Comparison of ENCODE assay signal across 1 cellular context in the genomic region with DNA sequence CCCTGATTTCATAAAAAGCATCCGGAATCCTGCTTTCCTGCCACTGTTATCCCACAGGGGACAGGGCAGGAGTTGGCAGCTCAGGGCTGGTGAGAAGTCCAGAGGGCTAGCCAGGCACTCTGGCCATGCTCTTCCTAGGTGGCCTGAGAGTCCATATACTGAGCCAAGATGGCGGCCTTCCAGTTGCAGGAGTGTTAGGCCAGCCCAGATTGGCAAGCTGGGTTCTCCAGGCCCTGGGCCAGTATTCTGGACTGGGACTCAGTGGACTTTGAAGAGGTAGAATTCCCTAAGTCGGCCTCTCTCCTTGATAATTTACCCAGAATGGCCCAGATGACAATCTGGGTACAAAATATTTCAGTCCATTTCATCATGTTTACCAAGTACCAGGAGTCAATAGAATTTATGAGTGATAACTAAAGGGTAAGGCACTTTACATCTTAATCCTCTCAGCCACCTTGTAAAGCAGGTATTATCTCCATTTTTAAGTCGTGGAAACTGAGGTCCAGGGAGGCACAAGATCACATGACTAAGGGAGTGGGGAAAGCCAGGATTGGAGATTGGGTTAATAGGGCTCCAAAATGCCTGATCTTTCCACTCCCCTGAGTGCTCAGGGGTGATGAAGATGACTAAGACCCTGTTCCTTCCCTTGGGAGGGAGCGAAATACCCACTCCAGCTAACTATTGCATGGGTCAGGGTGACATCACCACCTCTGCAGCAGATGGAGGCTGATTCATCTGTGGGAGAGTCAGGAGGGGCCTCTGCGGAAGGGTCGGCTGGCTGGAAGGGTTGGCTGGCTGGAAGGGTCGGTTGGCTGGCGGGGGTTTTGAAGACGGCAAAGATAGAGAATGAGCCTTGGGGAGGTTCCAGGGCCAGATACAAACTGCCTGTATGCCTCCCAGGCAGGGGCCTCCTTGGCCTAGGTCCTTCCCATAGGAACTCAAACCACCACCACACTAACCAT.
TF ChIP-seq lines count a peak whose summit lies in the region.

No MANE protein-coding gene starts in this region.

TF ChIP-seq in K562, 482 proteins besides CTCF, POLR2A, EP300 and RAD21 (continues in another document):
- TF ChIP-seq ZNF764 (CRISPR knock-in tag; IDR thresholded peaks at IDR 0.05; ENCODE audit: low read depth): no peak
- no peak for TF ChIP-seq MBD2 (IDR thresholded peaks at IDR 0.05; ENCODE audit: borderline replicate concordance, low read depth)
- TF ChIP-seq SAFB2 (IDR thresholded peaks at IDR 0.05; ENCODE audit: borderline replicate concordance, low read depth, low read length, severe bottlenecking): no peak
- TF ChIP-seq SMAD4 (CRISPR knock-in tag; conservative IDR thresholded peaks at IDR 0.05): peak; percentile 56
- TF ChIP-seq, protein P1, sequence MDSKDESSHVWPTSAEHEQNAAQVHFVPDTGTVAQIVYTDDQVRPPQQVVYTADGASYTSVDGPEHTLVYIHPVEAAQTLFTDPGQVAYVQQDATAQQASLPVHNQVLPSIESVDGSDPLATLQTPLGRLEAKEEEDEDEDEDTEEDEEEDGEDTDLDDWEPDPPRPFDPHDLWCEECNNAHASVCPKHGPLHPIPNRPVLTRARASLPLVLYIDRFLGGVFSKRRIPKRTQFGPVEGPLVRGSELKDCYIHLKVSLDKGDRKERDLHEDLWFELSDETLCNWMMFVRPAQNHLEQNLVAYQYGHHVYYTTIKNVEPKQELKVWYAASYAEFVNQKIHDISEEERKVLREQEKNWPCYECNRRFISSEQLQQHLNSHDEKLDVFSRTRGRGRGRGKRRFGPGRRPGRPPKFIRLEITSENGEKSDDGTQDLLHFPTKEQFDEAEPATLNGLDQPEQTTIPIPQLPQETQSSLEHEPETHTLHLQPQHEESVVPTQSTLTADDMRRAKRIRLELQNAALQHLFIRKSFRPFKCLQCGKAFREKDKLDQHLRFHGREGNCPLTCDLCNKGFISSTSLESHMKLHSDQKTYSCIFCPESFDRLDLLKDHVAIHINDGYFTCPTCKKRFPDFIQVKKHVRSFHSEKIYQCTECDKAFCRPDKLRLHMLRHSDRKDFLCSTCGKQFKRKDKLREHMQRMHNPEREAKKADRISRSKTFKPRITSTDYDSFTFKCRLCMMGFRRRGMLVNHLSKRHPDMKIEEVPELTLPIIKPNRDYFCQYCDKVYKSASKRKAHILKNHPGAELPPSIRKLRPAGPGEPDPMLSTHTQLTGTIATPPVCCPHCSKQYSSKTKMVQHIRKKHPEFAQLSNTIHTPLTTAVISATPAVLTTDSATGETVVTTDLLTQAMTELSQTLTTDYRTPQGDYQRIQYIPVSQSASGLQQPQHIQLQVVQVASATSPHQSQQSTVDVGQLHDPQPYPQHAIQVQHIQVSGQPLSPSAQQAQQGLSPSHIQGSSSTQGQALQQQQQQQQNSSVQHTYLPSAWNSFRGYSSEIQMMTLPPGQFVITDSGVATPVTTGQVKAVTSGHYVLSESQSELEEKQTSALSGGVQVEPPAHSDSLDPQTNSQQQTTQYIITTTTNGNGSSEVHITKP (IDR thresholded peaks at IDR 0.05; ENCODE audit: partially characterized antibody): peak; percentile 20
- peak; percentile 53; the same call in 1 of the 2 replicates for TF ChIP-seq CEBPB (tag; IDR thresholded peaks at IDR 0.05)
- no peak for TF ChIP-seq ETV6 (IDR thresholded peaks at IDR 0.05; ENCODE audit: borderline replicate concordance in 1 of 2, low read depth in 2 of 2, low read length in 1 of 2)
- no peak for TF ChIP-seq ETV6 (CRISPR knock-in tag; IDR thresholded peaks at IDR 0.05; ENCODE audit: borderline replicate concordance)
- TF ChIP-seq RCOR1 (IDR thresholded peaks at IDR 0.05; ENCODE audit: borderline replicate concordance in 1 of 2, low read depth in 2 of 2, low read length in 2 of 2): no peak
- no peak for TF ChIP-seq ZBED1 (IDR thresholded peaks at IDR 0.05)
- TF ChIP-seq, protein P2, sequence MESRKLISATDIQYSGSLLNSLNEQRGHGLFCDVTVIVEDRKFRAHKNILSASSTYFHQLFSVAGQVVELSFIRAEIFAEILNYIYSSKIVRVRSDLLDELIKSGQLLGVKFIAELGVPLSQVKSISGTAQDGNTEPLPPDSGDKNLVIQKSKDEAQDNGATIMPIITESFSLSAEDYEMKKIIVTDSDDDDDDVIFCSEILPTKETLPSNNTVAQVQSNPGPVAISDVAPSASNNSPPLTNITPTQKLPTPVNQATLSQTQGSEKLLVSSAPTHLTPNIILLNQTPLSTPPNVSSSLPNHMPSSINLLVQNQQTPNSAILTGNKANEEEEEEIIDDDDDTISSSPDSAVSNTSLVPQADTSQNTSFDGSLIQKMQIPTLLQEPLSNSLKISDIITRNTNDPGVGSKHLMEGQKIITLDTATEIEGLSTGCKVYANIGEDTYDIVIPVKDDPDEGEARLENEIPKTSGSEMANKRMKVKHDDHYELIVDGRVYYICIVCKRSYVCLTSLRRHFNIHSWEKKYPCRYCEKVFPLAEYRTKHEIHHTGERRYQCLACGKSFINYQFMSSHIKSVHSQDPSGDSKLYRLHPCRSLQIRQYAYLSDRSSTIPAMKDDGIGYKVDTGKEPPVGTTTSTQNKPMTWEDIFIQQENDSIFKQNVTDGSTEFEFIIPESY (CRISPR knock-in tag; IDR thresholded peaks at IDR 0.05): no peak
- no peak for TF ChIP-seq FIP1L1 (IDR thresholded peaks at IDR 0.05; ENCODE audit: low read depth, low read length, poor library complexity, severe bottlenecking)
- TF ChIP-seq HMG20B (CRISPR knock-in tag; IDR thresholded peaks at IDR 0.05): no peak
- TF ChIP-seq NFE2 (IDR thresholded peaks at IDR 0.05; ENCODE audit: low read depth): peak; percentile 40; the same call in 1 of the 2 replicates
- no peak for TF ChIP-seq MTA2 (IDR thresholded peaks at IDR 0.05; ENCODE audit: low read depth)
- TF ChIP-seq ESRRA (IDR thresholded peaks at IDR 0.05; ENCODE audit: borderline replicate concordance, low read depth): no peak
- no peak for TF ChIP-seq CBX8 (IDR thresholded peaks at IDR 0.05; ENCODE audit: borderline replicate concordance, extremely low read depth, low read depth, low read length, poor library complexity, severe bottlenecking)
- no peak for TF ChIP-seq ZFP36 (IDR thresholded peaks at IDR 0.05; ENCODE audit: low read depth, low read length, partially characterized antibody)
- no peak for TF ChIP-seq POU5F1 (IDR thresholded peaks at IDR 0.05; ENCODE audit: borderline replicate concordance, low read depth, low read length, partially characterized antibody)
- TF ChIP-seq DACH1 (IDR thresholded peaks at IDR 0.05; ENCODE audit: partially characterized antibody): no peak
- no peak for TF ChIP-seq CCNT2 (IDR thresholded peaks at IDR 0.05; ENCODE audit: borderline replicate concordance, extremely low read depth, insufficient read length, low read depth, low read length)
- TF ChIP-seq DIDO1 (tag; IDR thresholded peaks at IDR 0.05; ENCODE audit: low read depth): no peak
- TF ChIP-seq, protein P3, sequence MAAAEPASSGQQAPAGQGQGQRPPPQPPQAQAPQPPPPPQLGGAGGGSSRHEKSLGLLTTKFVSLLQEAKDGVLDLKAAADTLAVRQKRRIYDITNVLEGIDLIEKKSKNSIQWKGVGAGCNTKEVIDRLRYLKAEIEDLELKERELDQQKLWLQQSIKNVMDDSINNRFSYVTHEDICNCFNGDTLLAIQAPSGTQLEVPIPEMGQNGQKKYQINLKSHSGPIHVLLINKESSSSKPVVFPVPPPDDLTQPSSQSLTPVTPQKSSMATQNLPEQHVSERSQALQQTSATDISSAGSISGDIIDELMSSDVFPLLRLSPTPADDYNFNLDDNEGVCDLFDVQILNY (CRISPR knock-in tag; IDR thresholded peaks at IDR 0.05): no peak
- TF ChIP-seq CREB1 (IDR thresholded peaks at IDR 0.05): no peak
- no peak for TF ChIP-seq CREB1 (CRISPR knock-in tag; IDR thresholded peaks at IDR 0.05)
- TF ChIP-seq ATF7 (IDR thresholded peaks at IDR 0.05): peak; percentile 94
- no peak for TF ChIP-seq HDGF (IDR thresholded peaks at IDR 0.05)
- TF ChIP-seq FOXK1 (CRISPR knock-in tag; IDR thresholded peaks at IDR 0.05; ENCODE audit: borderline replicate concordance): 0 out of 2 replicates have a peak, but pooled peaks have one; percentile 25
- TF ChIP-seq DNMT1 (IDR thresholded peaks at IDR 0.05): no peak
- no peak for TF ChIP-seq ZFP30 (CRISPR knock-in tag; IDR thresholded peaks at IDR 0.05; ENCODE audit: borderline replicate concordance)
- TF ChIP-seq, protein P4, sequence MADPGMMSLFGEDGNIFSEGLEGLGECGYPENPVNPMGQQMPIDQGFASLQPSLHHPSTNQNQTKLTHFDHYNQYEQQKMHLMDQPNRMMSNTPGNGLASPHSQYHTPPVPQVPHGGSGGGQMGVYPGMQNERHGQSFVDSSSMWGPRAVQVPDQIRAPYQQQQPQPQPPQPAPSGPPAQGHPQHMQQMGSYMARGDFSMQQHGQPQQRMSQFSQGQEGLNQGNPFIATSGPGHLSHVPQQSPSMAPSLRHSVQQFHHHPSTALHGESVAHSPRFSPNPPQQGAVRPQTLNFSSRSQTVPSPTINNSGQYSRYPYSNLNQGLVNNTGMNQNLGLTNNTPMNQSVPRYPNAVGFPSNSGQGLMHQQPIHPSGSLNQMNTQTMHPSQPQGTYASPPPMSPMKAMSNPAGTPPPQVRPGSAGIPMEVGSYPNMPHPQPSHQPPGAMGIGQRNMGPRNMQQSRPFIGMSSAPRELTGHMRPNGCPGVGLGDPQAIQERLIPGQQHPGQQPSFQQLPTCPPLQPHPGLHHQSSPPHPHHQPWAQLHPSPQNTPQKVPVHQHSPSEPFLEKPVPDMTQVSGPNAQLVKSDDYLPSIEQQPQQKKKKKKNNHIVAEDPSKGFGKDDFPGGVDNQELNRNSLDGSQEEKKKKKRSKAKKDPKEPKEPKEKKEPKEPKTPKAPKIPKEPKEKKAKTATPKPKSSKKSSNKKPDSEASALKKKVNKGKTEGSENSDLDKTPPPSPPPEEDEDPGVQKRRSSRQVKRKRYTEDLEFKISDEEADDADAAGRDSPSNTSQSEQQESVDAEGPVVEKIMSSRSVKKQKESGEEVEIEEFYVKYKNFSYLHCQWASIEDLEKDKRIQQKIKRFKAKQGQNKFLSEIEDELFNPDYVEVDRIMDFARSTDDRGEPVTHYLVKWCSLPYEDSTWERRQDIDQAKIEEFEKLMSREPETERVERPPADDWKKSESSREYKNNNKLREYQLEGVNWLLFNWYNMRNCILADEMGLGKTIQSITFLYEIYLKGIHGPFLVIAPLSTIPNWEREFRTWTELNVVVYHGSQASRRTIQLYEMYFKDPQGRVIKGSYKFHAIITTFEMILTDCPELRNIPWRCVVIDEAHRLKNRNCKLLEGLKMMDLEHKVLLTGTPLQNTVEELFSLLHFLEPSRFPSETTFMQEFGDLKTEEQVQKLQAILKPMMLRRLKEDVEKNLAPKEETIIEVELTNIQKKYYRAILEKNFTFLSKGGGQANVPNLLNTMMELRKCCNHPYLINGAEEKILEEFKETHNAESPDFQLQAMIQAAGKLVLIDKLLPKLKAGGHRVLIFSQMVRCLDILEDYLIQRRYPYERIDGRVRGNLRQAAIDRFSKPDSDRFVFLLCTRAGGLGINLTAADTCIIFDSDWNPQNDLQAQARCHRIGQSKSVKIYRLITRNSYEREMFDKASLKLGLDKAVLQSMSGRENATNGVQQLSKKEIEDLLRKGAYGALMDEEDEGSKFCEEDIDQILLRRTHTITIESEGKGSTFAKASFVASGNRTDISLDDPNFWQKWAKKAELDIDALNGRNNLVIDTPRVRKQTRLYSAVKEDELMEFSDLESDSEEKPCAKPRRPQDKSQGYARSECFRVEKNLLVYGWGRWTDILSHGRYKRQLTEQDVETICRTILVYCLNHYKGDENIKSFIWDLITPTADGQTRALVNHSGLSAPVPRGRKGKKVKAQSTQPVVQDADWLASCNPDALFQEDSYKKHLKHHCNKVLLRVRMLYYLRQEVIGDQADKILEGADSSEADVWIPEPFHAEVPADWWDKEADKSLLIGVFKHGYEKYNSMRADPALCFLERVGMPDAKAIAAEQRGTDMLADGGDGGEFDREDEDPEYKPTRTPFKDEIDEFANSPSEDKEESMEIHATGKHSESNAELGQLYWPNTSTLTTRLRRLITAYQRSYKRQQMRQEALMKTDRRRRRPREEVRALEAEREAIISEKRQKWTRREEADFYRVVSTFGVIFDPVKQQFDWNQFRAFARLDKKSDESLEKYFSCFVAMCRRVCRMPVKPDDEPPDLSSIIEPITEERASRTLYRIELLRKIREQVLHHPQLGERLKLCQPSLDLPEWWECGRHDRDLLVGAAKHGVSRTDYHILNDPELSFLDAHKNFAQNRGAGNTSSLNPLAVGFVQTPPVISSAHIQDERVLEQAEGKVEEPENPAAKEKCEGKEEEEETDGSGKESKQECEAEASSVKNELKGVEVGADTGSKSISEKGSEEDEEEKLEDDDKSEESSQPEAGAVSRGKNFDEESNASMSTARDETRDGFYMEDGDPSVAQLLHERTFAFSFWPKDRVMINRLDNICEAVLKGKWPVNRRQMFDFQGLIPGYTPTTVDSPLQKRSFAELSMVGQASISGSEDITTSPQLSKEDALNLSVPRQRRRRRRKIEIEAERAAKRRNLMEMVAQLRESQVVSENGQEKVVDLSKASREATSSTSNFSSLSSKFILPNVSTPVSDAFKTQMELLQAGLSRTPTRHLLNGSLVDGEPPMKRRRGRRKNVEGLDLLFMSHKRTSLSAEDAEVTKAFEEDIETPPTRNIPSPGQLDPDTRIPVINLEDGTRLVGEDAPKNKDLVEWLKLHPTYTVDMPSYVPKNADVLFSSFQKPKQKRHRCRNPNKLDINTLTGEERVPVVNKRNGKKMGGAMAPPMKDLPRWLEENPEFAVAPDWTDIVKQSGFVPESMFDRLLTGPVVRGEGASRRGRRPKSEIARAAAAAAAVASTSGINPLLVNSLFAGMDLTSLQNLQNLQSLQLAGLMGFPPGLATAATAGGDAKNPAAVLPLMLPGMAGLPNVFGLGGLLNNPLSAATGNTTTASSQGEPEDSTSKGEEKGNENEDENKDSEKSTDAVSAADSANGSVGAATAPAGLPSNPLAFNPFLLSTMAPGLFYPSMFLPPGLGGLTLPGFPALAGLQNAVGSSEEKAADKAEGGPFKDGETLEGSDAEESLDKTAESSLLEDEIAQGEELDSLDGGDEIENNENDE (IDR thresholded peaks at IDR 0.05; ENCODE audit: low read depth, low read length): no peak
- TF ChIP-seq ELF4 (CRISPR knock-in tag; IDR thresholded peaks at IDR 0.05): no peak
- TF ChIP-seq TRIM28 (IDR thresholded peaks at IDR 0.05): no peak
- no peak for TF ChIP-seq MAFF (IDR thresholded peaks at IDR 0.05; ENCODE audit: low read length)
- no peak for TF ChIP-seq SNIP1 (IDR thresholded peaks at IDR 0.05; ENCODE audit: low read depth)
- TF ChIP-seq ZKSCAN3 (CRISPR knock-in tag; IDR thresholded peaks at IDR 0.05): no peak
- TF ChIP-seq ZNF217 (CRISPR knock-in tag; IDR thresholded peaks at IDR 0.05): no peak
- TF ChIP-seq NCOA4 (IDR thresholded peaks at IDR 0.05; ENCODE audit: partially characterized antibody): no peak
- no peak for TF ChIP-seq ZNF165 (CRISPR knock-in tag; IDR thresholded peaks at IDR 0.05; ENCODE audit: borderline replicate concordance)
- TF ChIP-seq NONO (IDR thresholded peaks at IDR 0.05; ENCODE audit: low read depth in 2 of 2, low read length in 1 of 2): no peak
- peak; percentile 49; the same call in 1 of the 2 replicates for TF ChIP-seq C11orf30 (IDR thresholded peaks at IDR 0.05; ENCODE audit: low read depth)
- no peak for TF ChIP-seq ZSCAN32 (CRISPR knock-in tag; IDR thresholded peaks at IDR 0.05)
- TF ChIP-seq, protein P5, sequence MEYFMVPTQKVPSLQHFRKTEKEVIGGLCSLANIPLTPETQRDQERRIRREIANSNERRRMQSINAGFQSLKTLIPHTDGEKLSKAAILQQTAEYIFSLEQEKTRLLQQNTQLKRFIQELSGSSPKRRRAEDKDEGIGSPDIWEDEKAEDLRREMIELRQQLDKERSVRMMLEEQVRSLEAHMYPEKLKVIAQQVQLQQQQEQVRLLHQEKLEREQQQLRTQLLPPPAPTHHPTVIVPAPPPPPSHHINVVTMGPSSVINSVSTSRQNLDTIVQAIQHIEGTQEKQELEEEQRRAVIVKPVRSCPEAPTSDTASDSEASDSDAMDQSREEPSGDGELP (CRISPR knock-in tag; IDR thresholded peaks at IDR 0.05; ENCODE audit: borderline replicate concordance): peak; percentile 73; the same call in 1 of the 2 replicates
- TF ChIP-seq ZFX (CRISPR knock-in tag; IDR thresholded peaks at IDR 0.05): no peak; the same call in 1 of the 2 replicates
- TF ChIP-seq ARNT (IDR thresholded peaks at IDR 0.05): no peak
- no peak for TF ChIP-seq BMI1 (IDR thresholded peaks at IDR 0.05; ENCODE audit: low read length)
